Comparison of ENCODE assay signal across 22 cellular contexts in genomic region chr5:112586596-112587062, GRCh38.
DNase-seq lines count a peak whose midpoint lies in the region; ATAC-seq and TF ChIP-seq lines count a peak whose summit lies in the region.
"Had no signal": no experiment of that assay in that cellular context is flagged by ENCODE, and none has a peak within 500 bp of the region (broad histone marks: within the 10 kb centered on the region; RNA-seq: fewer than 3 reads in every experiment).

No MANE protein-coding gene starts in this region.

- H3K27me3 Mint-ChIP-seq in neural progenitor cell (ENCODE audit: insufficient read depth, low read depth) = peaks cover 9% of the 10 kb centered on the region
- H3K27me3 Mint-ChIP-seq: activated T-cell treated with anti-CD3 and anti-CD28 coated beads, Interleukin-2, amount 50 U/mL, for 24 hours; progenitor cell of endocrine pancreas had no signal

- H3K9ac ChIP-seq in neural progenitor cell = no peak overlapping the region

- peaks cover 4% of the 10 kb centered on the region for H3K9me3 Mint-ChIP-seq in neural progenitor cell
- H3K9me3 Mint-ChIP-seq: activated naive CD4-positive, alpha-beta T cell treated with anti-CD3 and anti-CD28 coated beads, Interleukin-2, amount 50 U/mL, for 24 hours; activated T-cell treated with anti-CD3 and anti-CD28 coated beads, Interleukin-2, amount 50 U/mL, for 24 hours had no signal

- no peaks in the 10 kb centered on the region for H4K20me1 ChIP-seq in neural progenitor cell (ENCODE audit: low read depth)

- CTCF ChIA-PET in HEK293T (lab: Yijun Ruan, JAX) = no interaction called here

- no peak for TF ChIP-seq CTCF in neural progenitor cell (IDR thresholded peaks at IDR 0.05)
- no peak for TF ChIP-seq CTCF in right atrium auricular region (IDR thresholded peaks at IDR 0.05)

- H3F3A ChIP-seq in neural progenitor cell (ENCODE audit: low read depth) = no peaks in the 10 kb centered on the region

- no peaks in the 10 kb centered on the region for H3K4me1 Mint-ChIP-seq in neural progenitor cell
- H3K4me1 Mint-ChIP-seq: activated naive CD4-positive, alpha-beta T cell treated with anti-CD3 and anti-CD28 coated beads, Interleukin-2, amount 50 U/mL, for 24 hours had no signal

- DNase-seq in SW480 (ENCODE audit: low spot score) (peak; percentile 15), neural progenitor cell (ENCODE audit: low spot score) (peak; percentile 12), right atrium auricular region (ENCODE audit: low spot score) (no peak), HEK293T (ENCODE audit: extremely low spot score) (no peak), NOMO-1 treated with DMSO at 0.1 percent for 48 hours (lab: John Stamatoyannopoulos, UW; ENCODE audit: unreplicated experiment) (no peak)
- DNase-seq: activated CD4-positive, alpha-beta T cell treated with anti-CD3 and anti-CD28 coated beads, Interleukin-2, amount 50 U/mL, for 4 hours; activated T-cell treated with anti-CD3 and anti-CD28 coated beads, Interleukin-2, amount 50 U/mL, for 24 hours; AML-193; GF-D8; mesenchymal stem cell; NCI-H1417 treated with DMSO at 0.1 percent for 48 hours; nephron progenitor cell; small intestine; stimulated activated CD4-positive, alpha-beta T cell treated with anti-CD3 and anti-CD28 coated beads, Interleukin-4, amount 100 ng/mL, for 24 hours; substantia nigra; SW 1271 had no signal

- H3K4me2 ChIP-seq in neural progenitor cell = no peak overlapping the region

- H3K79me2 ChIP-seq in neural progenitor cell (ENCODE audit: low read depth) = no peaks in the 10 kb centered on the region

- H3K4me3 Mint-ChIP-seq in neural progenitor cell = no peak overlapping the region
- H3K4me3 Mint-ChIP-seq: activated naive CD4-positive, alpha-beta T cell treated with anti-CD3 and anti-CD28 coated beads, Interleukin-2, amount 50 U/mL, for 24 hours; activated T-cell treated with anti-CD3 and anti-CD28 coated beads, Interleukin-2, amount 50 U/mL, for 24 hours; nephron progenitor cell had no signal

- H3K27ac ChIP-seq in neural progenitor cell (no peak overlapping the region), right atrium auricular region (no peak overlapping the region)

- H3K36me3 ChIP-seq in neural progenitor cell (no peaks in the 10 kb centered on the region), right atrium auricular region (no peaks in the 10 kb centered on the region)

- no peaks in the 10 kb centered on the region for H3K36me3 Mint-ChIP-seq in neural progenitor cell
- H3K36me3 Mint-ChIP-seq: activated naive CD4-positive, alpha-beta T cell treated with anti-CD3 and anti-CD28 coated beads, Interleukin-2, amount 50 U/mL, for 24 hours had no signal

- H3K9me3 ChIP-seq in neural progenitor cell (ENCODE audit: low read depth) (no peaks in the 10 kb centered on the region), right atrium auricular region (no peaks in the 10 kb centered on the region)

- peak overlapping the region; percentile 57 for H2AFZ ChIP-seq in neural progenitor cell (replicated peaks)

- H3K4me3 ChIP-seq in neural progenitor cell = no peak overlapping the region
- no peak overlapping the region for H3K4me3 ChIP-seq in right atrium auricular region

- H3K27me3 ChIP-seq in neural progenitor cell (no peaks in the 10 kb centered on the region), right atrium auricular region (no peaks in the 10 kb centered on the region)

- POLR2A ChIA-PET in HEK293T (lab: Yijun Ruan, JAX) = no interaction called here

- no peak overlapping the region for H3K27ac Mint-ChIP-seq in neural progenitor cell
- H3K27ac Mint-ChIP-seq: activated naive CD4-positive, alpha-beta T cell treated with anti-CD3 and anti-CD28 coated beads, Interleukin-2, amount 50 U/mL, for 24 hours; activated T-cell treated with anti-CD3 and anti-CD28 coated beads, Interleukin-2, amount 50 U/mL, for 24 hours; nephron progenitor cell; progenitor cell of endocrine pancreas had no signal

- ATAC-seq in GM18873 (IDR thresholded peaks at IDR 0.05; ENCODE audit: low FRiP score, unreplicated experiment) (peak; percentile 64), HG02759 (IDR thresholded peaks at IDR 0.05; ENCODE audit: unreplicated experiment) (peak; percentile 87), HG03025 (IDR thresholded peaks at IDR 0.05; ENCODE audit: low FRiP score, unreplicated experiment) (no peak)
- ATAC-seq: HCT116 had no signal

- H3K4me1 ChIP-seq in neural progenitor cell (peaks cover 4% of the 10 kb centered on the region), right atrium auricular region (no peaks in the 10 kb centered on the region)

TF ChIP-seq in HEK293T, 16 proteins besides CTCF, POLR2A, EP300 and RAD21:
- TF ChIP-seq BHLHE40 (IDR thresholded peaks at IDR 0.05; ENCODE audit: borderline replicate concordance) (no peak), NFRKB (IDR thresholded peaks at IDR 0.05) (no peak), LEF1 (IDR thresholded peaks at IDR 0.05; ENCODE audit: borderline replicate concordance) (no peak)

Comparison
In these comparisons a context has a peak if more than half of its experiments do, and no peak if none do; other contexts are left out.
1. DNase-seq: peak in SW480 (single experiment) and neural progenitor cell (single experiment); none in right atrium auricular region (single experiment), HEK293T (single experiment) and NOMO-1 treated with DMSO at 0.1 percent for 48 hours (single experiment).